ENCODE assay signal across 20 cellular contexts in the genomic region with DNA sequence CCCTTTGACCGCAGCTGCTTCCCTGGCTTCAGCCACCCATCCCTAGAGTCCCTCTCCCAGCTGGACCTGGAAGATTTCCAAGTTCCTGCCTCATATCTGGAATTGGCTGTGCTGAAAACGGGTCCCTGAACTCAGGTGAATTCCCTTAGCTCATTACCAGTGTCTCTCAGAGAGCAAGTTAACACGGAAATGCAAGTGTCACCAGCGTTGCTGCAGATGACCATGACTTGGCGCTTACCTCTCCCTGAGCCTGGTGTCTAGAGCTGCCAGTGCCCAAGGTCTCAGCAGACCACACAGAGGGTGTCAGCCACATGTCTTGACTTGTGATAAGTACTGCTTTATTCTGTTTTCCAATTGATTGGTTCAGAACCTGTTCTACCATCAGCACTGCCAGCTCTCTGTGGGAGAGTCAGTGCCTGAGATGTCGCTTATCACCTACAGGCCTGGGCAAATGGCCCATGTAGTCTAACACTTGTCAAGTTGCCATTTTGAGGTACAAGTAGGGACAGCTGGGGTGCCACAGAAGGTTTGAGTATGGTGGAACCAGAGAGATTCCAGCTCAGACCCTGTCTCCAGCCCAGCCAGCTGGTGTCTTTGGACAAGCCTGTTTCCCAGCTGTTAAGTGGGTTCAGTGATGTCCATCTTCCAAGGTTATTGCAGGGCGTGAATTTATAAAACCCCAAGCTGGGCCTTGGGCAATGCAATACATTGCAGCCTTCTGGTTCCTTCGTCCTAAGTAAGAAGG. TPM values are rescaled to one million over a fixed set of nuclear protein-coding genes. Genes with fewer than 3 reads are reported as not detected.
DNase-seq lines count a peak whose midpoint lies in the region; ATAC-seq, FAIRE-seq and TF ChIP-seq lines count a peak whose summit lies in the region.
"Had no signal": no experiment of that assay in that cellular context is flagged by ENCODE, and none has a peak within 500 bp of the region (broad histone marks: within the 10 kb centered on the region; RNA-seq: fewer than 3 reads in every experiment).

No MANE protein-coding gene starts in this region.

- 0 out of 2 replicates have a peak overlapping the region, but pooled peaks have one; percentile 40 for H2BK15ac ChIP-seq in H1 (ENCODE audit: low read length)
- H2BK15ac ChIP-seq in neuronal stem cell (ENCODE audit: low read length), result no peak overlapping the region

- H3K9me3 ChIP-seq in H1 (ENCODE audit: insufficient read depth in 2 of 2, low read depth in 1 of 2, low read length in 1 of 2) (peaks cover 6 to 8% of the 10 kb centered on the region in 2 experiments; a peak in 1 of 4 replicates), neuronal stem cell (replicated peaks in 1 of 2; ENCODE audit: control insufficient read depth in 2 of 2, insufficient read depth in 1 of 2, low read depth in 1 of 2, low read length in 2 of 2) (peaks cover 0 to 12% of the 10 kb centered on the region in 2 donors)
- H3K9me3 ChIP-seq: BE2C, gastroesophageal sphincter, suprapubic skin had no signal

- H4K20me1 ChIP-seq in H1 (replicated peaks in 1 of 2; ENCODE audit: control insufficient read depth in 1 of 2, insufficient read depth in 2 of 2, low read length in 2 of 2), result no peaks in the 10 kb centered on the region

- H2AFZ ChIP-seq in H1 (ENCODE audit: low read length) (no peak overlapping the region), neuronal stem cell (ENCODE audit: low read length) (no peak overlapping the region)

- TF ChIP-seq POLR2A in H1 (IDR thresholded peaks at IDR 0.05; ENCODE audit: control extremely low read depth in 1 of 2, low read depth in 2 of 2, low read length in 2 of 2), result no peak

- H3K4me2 ChIP-seq in H1 (ENCODE audit: insufficient read depth in 1 of 2, low read depth in 2 of 2, low read length in 2 of 2) (no peak overlapping the region), neuronal stem cell (ENCODE audit: insufficient read depth, low read length, poor library complexity, severe bottlenecking) (no peak overlapping the region)

- H3K23ac ChIP-seq in H1 (ENCODE audit: insufficient read length) (no peak overlapping the region), neuronal stem cell (ENCODE audit: low read depth, low read length, poor library complexity) (no peak overlapping the region)

- H4K8ac ChIP-seq in H1 (ENCODE audit: extremely low read depth, insufficient read depth, low read length) (no peak overlapping the region), neuronal stem cell (ENCODE audit: low read depth, low read length) (no peak overlapping the region)

- H2BK20ac ChIP-seq in H1 (ENCODE audit: low read length), result no peak overlapping the region

- H3K79me2 ChIP-seq in H1 (ENCODE audit: control insufficient read depth in 1 of 2, insufficient read depth in 2 of 2, low read length in 2 of 2), result no peaks in the 10 kb centered on the region

- H3K27me3 ChIP-seq in H1 (replicated peaks in 1 of 4; ENCODE audit: control insufficient read depth in 3 of 4, extremely low read depth in 1 of 4, insufficient read depth in 3 of 4, low read length in 3 of 4) (no peaks in the 10 kb centered on the region), neuronal stem cell (ENCODE audit: control insufficient read depth in 3 of 3, insufficient read depth in 3 of 3, low read depth in 1 of 3, low read length in 3 of 3) (no peaks in the 10 kb centered on the region)
- H3K27me3 ChIP-seq: BE2C, cardiac muscle cell, gastroesophageal sphincter, suprapubic skin had no signal

- no peak for TF ChIP-seq CTCF in H1 (IDR thresholded peaks at IDR 0.05; ENCODE audit: control extremely low read depth in 1 of 3, insufficient read depth in 1 of 3, low read depth in 1 of 3, low read length in 3 of 3)

- H3K9ac ChIP-seq in H1 (replicated peaks in 1 of 4; ENCODE audit: extremely low read depth in 1 of 4, low read depth in 3 of 4, low read length in 3 of 4), result no peak overlapping the region
- H3K9ac ChIP-seq in neuronal stem cell (ENCODE audit: low read depth, low read length, poor library complexity), result no peak overlapping the region

- ATAC-seq in GM21825 (IDR thresholded peaks at IDR 0.05; ENCODE audit: unreplicated experiment), result no peak
- ATAC-seq: activated T-helper 17 cell treated with anti-CD3 and anti-CD28 coated beads, Interleukin-2, amount 50 U/mL, for 72 hours; gastroesophageal sphincter; GM12878; naive thymus-derived CD8-positive, alpha-beta T cell had no signal

- no peak overlapping the region for H3K14ac ChIP-seq in H1 (ENCODE audit: insufficient read length)
- H3K14ac ChIP-seq in neuronal stem cell (ENCODE audit: low read length), result no peak overlapping the region

- H3K36me3 ChIP-seq in H1 (ENCODE audit: control insufficient read depth in 2 of 4, insufficient read depth in 4 of 4, low read length in 3 of 4) (no peaks in the 10 kb centered on the region), neuronal stem cell (replicated peaks in 1 of 2; ENCODE audit: control insufficient read depth in 2 of 2, insufficient read depth in 2 of 2, low read length in 2 of 2) (no peaks in the 10 kb centered on the region)
- H3K36me3 ChIP-seq: BE2C, cardiac muscle cell, gastroesophageal sphincter, suprapubic skin had no signal

- H3K18ac ChIP-seq in H1 (ENCODE audit: extremely low read depth, low read length) (no peak overlapping the region), neuronal stem cell (ENCODE audit: low read length) (peak overlapping the region; percentile 70)

- no peak for TF ChIP-seq EP300 in H1 (IDR thresholded peaks at IDR 0.05; ENCODE audit: borderline replicate concordance in 1 of 2, low read depth in 2 of 2, low read length in 2 of 2)

- H2AK5ac ChIP-seq in H1 (ENCODE audit: low read depth, low read length) (no peak overlapping the region), neuronal stem cell (ENCODE audit: low read depth, low read length) (no peak overlapping the region)

- H2BK12ac ChIP-seq in H1 (ENCODE audit: low read depth, low read length), result no peak overlapping the region
- H2BK12ac ChIP-seq in neuronal stem cell (ENCODE audit: low read length), result no peak overlapping the region

- no peak overlapping the region for H3K56ac ChIP-seq in H1 (replicated peaks; ENCODE audit: insufficient read length, low read depth, low read length)

- no peak for TF ChIP-seq RAD21 in H1 (IDR thresholded peaks at IDR 0.05 in 1 of 2, conservative IDR thresholded peaks at IDR 0.05 in 1 of 2; ENCODE audit: low read depth in 2 of 2, low read length in 2 of 2)

- H3K23me2 ChIP-seq in H1 (ENCODE audit: low read depth, low read length), result no peaks in the 10 kb centered on the region

- H3K79me1 ChIP-seq in H1 (ENCODE audit: low read depth, low read length) (no peaks in the 10 kb centered on the region), neuronal stem cell (ENCODE audit: low read depth, low read length) (no peaks in the 10 kb centered on the region)

- H4K5ac ChIP-seq in H1 (ENCODE audit: insufficient read length, low read depth, low read length), result no peak overlapping the region

- POLR2A ChIA-PET in H1 (lab: Charles Lee; ENCODE audit: partially characterized antibody), result no interaction called here

- FAIRE-seq in H1 (lab: Jason Lieb, UNC), result no peak
- FAIRE-seq: GM12878 had no signal

- peak overlapping the region; percentile 10 for H4K91ac ChIP-seq in H1 (replicated peaks; ENCODE audit: insufficient read length, low read length)
- no peak overlapping the region for H4K91ac ChIP-seq in neuronal stem cell (ENCODE audit: low read depth, low read length, poor library complexity)

- H3K4me1 ChIP-seq in H1 (replicated peaks in 1 of 4; ENCODE audit: control insufficient read depth in 3 of 4, insufficient read depth in 4 of 4, low read length in 3 of 4) (peaks cover 0 to 6% (median 4%) of the 10 kb centered on the region in 4 experiments; a peak in 4 of 7 replicates), neuronal stem cell (ENCODE audit: control insufficient read depth in 2 of 2, insufficient read depth in 1 of 2, low read depth in 1 of 2, low read length in 2 of 2) (peaks cover 0 to 6% of the 10 kb centered on the region in 2 donors)
- H3K4me1 ChIP-seq: BE2C, gastroesophageal sphincter had no signal

- CTCF ChIA-PET in H1 (lab: Charles Lee; ENCODE audit: partially characterized antibody), result interaction anchor here (1.1 kb wide), 2 partner anchors 290 to 551 kb away, joined by 4 read pairs; no protein-coding TSS in a partner anchor

- H3K27ac ChIP-seq in H1 (ENCODE audit: low read depth, low read length) (no peak overlapping the region), neuronal stem cell (replicated peaks; ENCODE audit: low read length) (no peak overlapping the region)
- H3K27ac ChIP-seq: cardiac muscle cell, gastroesophageal sphincter, suprapubic skin had no signal

- no peak overlapping the region for H2BK5ac ChIP-seq in H1 (ENCODE audit: low read depth, low read length)
- H2BK5ac ChIP-seq in neuronal stem cell (ENCODE audit: low read length), result no peak overlapping the region

- no peak overlapping the region for H3K4ac ChIP-seq in H1 (replicated peaks; ENCODE audit: insufficient read length, low read depth, low read length)
- H3K4ac ChIP-seq in neuronal stem cell (ENCODE audit: low read length), result no peak overlapping the region

- DNase-seq in DMS79 treated with DMSO at 0.1 percent for 48 hours (lab: John Stamatoyannopoulos, UW) (peak; percentile 96), NCI-H1105 treated with DMSO at 0.1 percent for 48 hours (lab: John Stamatoyannopoulos, UW) (peak; percentile 47), H1 (ENCODE audit: low read depth in 1 of 2, low spot score in 2 of 2) (no peak), neuronal stem cell (ENCODE audit: low spot score) (no peak)
- no peak for DNase-seq in effector CD4-positive, alpha-beta T cell
- DNase-seq in activated CD4-positive, CD25-positive, alpha-beta regulatory T cell treated with anti-CD3 and anti-CD28 coated beads, Interleukin-2, amount 50 U/mL, for 72 hours, result no peak
- DNase-seq: activated CD4-positive, alpha-beta T cell treated with anti-CD3 and anti-CD28 coated beads for 1 hour; BE2C; GF-D8; naive thymus-derived CD8-positive, alpha-beta T cell; NCI-H1436 treated with DMSO at 0.1 percent for 48 hours; NCI-H524 treated with DMSO at 0.1 percent for 48 hours; T-helper 9 cell had no signal

- H3K4me3 ChIP-seq in H1 (ENCODE audit: extremely low read depth in 1 of 4, insufficient read depth in 2 of 4, low read depth in 3 of 4, low read length in 4 of 4) (no peak overlapping the region), neuronal stem cell (ENCODE audit: low read length in 2 of 2) (no peak overlapping the region)
- H3K4me3 ChIP-seq: cardiac muscle cell, gastroesophageal sphincter, GM12878, lung, suprapubic skin had no signal

- H2BK120ac ChIP-seq in H1 (replicated peaks; ENCODE audit: low read depth, low read length) (no peak overlapping the region), neuronal stem cell (ENCODE audit: low read depth, low read length) (no peak overlapping the region)

- 89% methylated on average over 8 of the region's 8 CpGs; no CpG with 5 or more reads in 1 of the 2 experiments for WGBS in H1 (ENCODE audit: extremely low coverage in 1 of 2, insufficient coverage in 1 of 2, insufficient read length in 1 of 2, insufficient replicate concordance in 2 of 2, low coverage in 1 of 2, low lambda C conversion rate in 2 of 2, missing lambda C conversion rate in 1 of 2), 2 experiments
- no CpG with 5 or more reads among the region's 8 CpGs for WGBS in neuronal stem cell (ENCODE audit: extremely low coverage in 2 of 2, insufficient read length in 2 of 2, insufficient replicate concordance in 1 of 2), 2 donors

RNA-seq across cellular contexts. Expression of gene LYPD1, which starts 48.7 kb away (rescaled TPM):
- total RNA-seq in H1 (2021; fragmentation: NEBNext Ultra II Directional; extraction: Animal tissue kit (Norgen Biotek cat#: 25700)), result 2.1 and 2.7 TPM in 2 replicates
- 1.9 and 3.4 TPM in 2 replicates for polyA plus RNA-seq in H1 (2011; rRNA removed)
- 3.3 TPM for polyA plus RNA-seq in H1 (2011; cell fraction: cytosol; rRNA removed)
- polyA plus RNA-seq in H1 (2011; cell fraction: nucleus; rRNA removed), result 2.9 TPM
- 1.8 to 2.5 TPM (median 2.2 TPM) in 4 replicates for polyA plus RNA-seq in H1 (2012, experiment 1 of 2)
- 2.8 TPM for polyA plus RNA-seq in H1 (2012, experiment 2 of 2)
- polyA plus RNA-seq in H1 (2013, experiment 1 of 2), result 2.3 TPM
- 2.2 TPM for polyA plus RNA-seq in H1 (2013, experiment 2 of 2)
- polyA minus RNA-seq in H1 (2011; rRNA and poly(A)+ RNA removed), result 2.1 and 2.8 TPM in 2 replicates
- polyA minus RNA-seq in H1 (2011; cell fraction: cytosol; rRNA and poly(A)+ RNA removed), result 2.1 TPM
- 0.50 TPM for polyA minus RNA-seq in H1 (2011; cell fraction: nucleus; rRNA and poly(A)+ RNA removed)
- polyA plus RNA-seq in neuronal stem cell (2013, experiment 1 of 2), result 11.8 TPM
- 11.4 TPM for polyA plus RNA-seq in neuronal stem cell (2013, experiment 2 of 2)
- total RNA-seq: activated T-helper 17 cell treated with anti-CD3 and anti-CD28 coated beads, Interleukin-2, amount 50 U/mL, for 72 hours; GM12878; naive thymus-derived CD8-positive, alpha-beta T cell had no signal
- polyA plus RNA-seq: GM12878; naive thymus-derived CD8-positive, alpha-beta T cell had no signal

Comparison
In these comparisons a context has a peak if more than half of its experiments do, and no peak if none do; other contexts are left out.
1. DNase-seq: peak in DMS79 treated with DMSO at 0.1 percent for 48 hours (single experiment) and NCI-H1105 treated with DMSO at 0.1 percent for 48 hours (single experiment); none in H1 (0 of 2), neuronal stem cell (single experiment), effector CD4-positive, alpha-beta T cell (single experiment) and activated CD4-positive, CD25-positive, alpha-beta regulatory T cell treated with anti-CD3 and anti-CD28 coated beads, Interleukin-2, amount 50 U/mL, for 72 hours (single experiment).